In the genomic region with DNA sequence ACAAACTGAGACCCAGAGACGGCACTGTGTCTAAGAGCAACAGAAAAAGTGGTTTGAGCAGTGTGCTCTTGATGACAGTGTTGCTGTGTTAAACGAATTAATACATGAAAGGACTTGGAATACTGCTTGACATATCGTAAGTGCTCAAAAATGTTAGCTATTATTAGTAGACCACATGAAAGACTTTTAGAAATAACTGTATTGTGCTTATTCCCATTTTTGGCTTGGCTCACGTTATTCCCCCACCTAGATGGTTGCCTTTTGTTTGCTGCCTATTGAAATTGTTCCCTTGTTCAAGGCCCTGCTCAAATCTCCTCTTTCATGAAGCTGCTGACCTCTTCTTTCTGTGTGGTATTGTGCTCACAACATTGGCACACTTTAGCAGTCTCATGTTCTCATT, we compare ENCODE assay signal across 18 cellular contexts.
"Had no signal": no experiment of that assay in that cellular context is flagged by ENCODE, and none has a peak within 500 bp of the region (broad histone marks: within the 10 kb centered on the region; RNA-seq: fewer than 3 reads in every experiment).

No MANE protein-coding gene starts in this region.

- ATAC-seq: left lung; stimulated activated naive CD8-positive, alpha-beta T cell treated with anti-CD3 and anti-CD28 coated beads, Interleukin-15, amount 100 ng/mL, for 72 hours; T-helper 17 cell had no signal

- H3K27ac Mint-ChIP-seq: activated T-helper 2 cell treated with anti-CD3 and anti-CD28 coated beads, Interferon-gamma antibody, Interleukin-2, Interleukin-4, amounts not matched to agents 10 μg/mL and 5 μg/mL and 100 μg/mL, durations not matched to agents 14 hours and 24 hours and 36 hours; nephron progenitor cell; stimulated activated naive CD8-positive, alpha-beta T cell treated with anti-CD3 and anti-CD28 coated beads, Interleukin-15, amount 100 ng/mL, for 72 hours had no signal

- H3K4me3 ChIP-seq: adrenal gland, left lung, thyroid gland had no signal

- H3K27ac ChIP-seq: adrenal gland, left lung, thyroid gland had no signal

- H3K27me3 Mint-ChIP-seq: stimulated activated naive CD8-positive, alpha-beta T cell treated with anti-CD3 and anti-CD28 coated beads, Interleukin-15, amount 100 ng/mL, for 72 hours; T-helper 17 cell had no signal

- H3K4me1 ChIP-seq: adrenal gland, left lung, thyroid gland had no signal

- DNase-seq: activated CD4-positive, CD25-positive, alpha-beta regulatory T cell; activated naive CD4-positive, alpha-beta T cell treated with anti-CD3 and anti-CD28 coated beads, Interleukin-2, amount 50 U/mL, for 16 hours; adrenal gland; effector CD4-positive, alpha-beta T cell; islet precursor cell; left lung; mesenchymal stem cell; nephron progenitor cell; stimulated activated CD4-positive, alpha-beta T cell treated with anti-CD3 and anti-CD28 coated beads, Interleukin-4, amount 100 ng/mL, for 1 hour; stimulated activated naive CD8-positive, alpha-beta T cell treated with anti-CD3 and anti-CD28 coated beads, Interleukin-15, amount 100 ng/mL, for 72 hours; T-helper 17 cell; thyroid gland had no signal

- H3K9me3 Mint-ChIP-seq: activated T-helper 2 cell treated with anti-CD3 and anti-CD28 coated beads, Interferon-gamma antibody, Interleukin-2, Interleukin-4, amounts not matched to agents 10 μg/mL and 5 μg/mL and 100 μg/mL, durations not matched to agents 14 hours and 24 hours and 36 hours; nephron progenitor cell; stimulated activated naive CD8-positive, alpha-beta T cell treated with anti-CD3 and anti-CD28 coated beads, Interleukin-15, amount 100 ng/mL, for 72 hours had no signal

- FAIRE-seq: bronchial epithelial cell, colon, endothelial cell of umbilical vein, frontal cortex, TTC549 had no signal

- H3K36me3 ChIP-seq: adrenal gland, left lung, thyroid gland had no signal

- H3K27me3 ChIP-seq: adrenal gland, left lung, thyroid gland had no signal

- H3K9me3 ChIP-seq: adrenal gland, thyroid gland had no signal

- H3K4me3 Mint-ChIP-seq: nephron progenitor cell; stimulated activated naive CD8-positive, alpha-beta T cell treated with anti-CD3 and anti-CD28 coated beads, Interleukin-15, amount 100 ng/mL, for 72 hours; T-helper 17 cell had no signal

- H3K4me1 Mint-ChIP-seq: nephron progenitor cell had no signal
